Comparison of ENCODE assay signal across 13 cellular contexts in the genomic region with DNA sequence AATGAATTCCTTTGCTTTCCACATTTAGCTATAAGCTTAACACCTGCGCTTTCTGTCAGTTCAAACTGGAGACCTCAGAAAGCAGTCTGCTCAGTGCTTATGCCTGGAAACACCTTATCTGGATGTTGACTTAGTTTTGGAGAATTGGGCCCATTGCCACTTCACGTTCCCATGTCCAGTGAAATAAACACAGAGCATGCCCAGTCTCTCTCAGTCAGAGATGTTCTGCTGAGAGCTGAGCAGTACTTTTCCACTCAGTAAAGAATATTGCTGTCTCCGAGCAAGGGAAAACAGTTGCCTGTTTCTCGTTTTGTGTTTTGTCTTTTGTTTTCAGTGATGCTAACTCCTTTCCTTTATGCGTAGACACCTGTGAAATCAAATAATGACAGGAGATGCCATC.
DNase-seq lines count a peak whose midpoint lies in the region; ATAC-seq and TF ChIP-seq lines count a peak whose summit lies in the region.
"Had no signal": no experiment of that assay in that cellular context is flagged by ENCODE, and none has a peak within 500 bp of the region (broad histone marks: within the 10 kb centered on the region; RNA-seq: fewer than 3 reads in every experiment).

No MANE protein-coding gene starts in this region.

- no peaks in the 10 kb centered on the region for H3K9me3 ChIP-seq in left lung

- no peaks in the 10 kb centered on the region for H3K36me3 ChIP-seq in left lung

- H3K27ac Mint-ChIP-seq in activated CD4-positive, alpha-beta memory T cell treated with anti-CD3 and anti-CD28 coated beads, Interleukin-2, amount 10 ng/mL, durations not matched to agents 7 days and 5 days = no peak overlapping the region
- no peak overlapping the region for H3K27ac Mint-ChIP-seq in naive thymus-derived CD8-positive, alpha-beta T cell
- H3K27ac Mint-ChIP-seq: CD4-positive, CD25-positive, alpha-beta regulatory T cell; IgD-negative memory B cell had no signal

- no peaks in the 10 kb centered on the region for H3K36me3 Mint-ChIP-seq in activated CD4-positive, alpha-beta memory T cell treated with anti-CD3 and anti-CD28 coated beads, Interleukin-2, amount 10 ng/mL, durations not matched to agents 7 days and 5 days (ENCODE audit: low read depth)
- no peaks in the 10 kb centered on the region for H3K36me3 Mint-ChIP-seq in naive thymus-derived CD8-positive, alpha-beta T cell
- H3K36me3 Mint-ChIP-seq: CD4-positive, CD25-positive, alpha-beta regulatory T cell; IgD-negative memory B cell had no signal

- POLR2A ChIA-PET in activated CD4-positive, alpha-beta memory T cell treated with anti-CD3 and anti-CD28 coated beads, Interleukin-2, amount 10 ng/mL, durations not matched to agents 7 days and 5 days (lab: Charles Lee) = no interaction called here
- POLR2A ChIA-PET in naive thymus-derived CD8-positive, alpha-beta T cell (lab: Charles Lee) = no interaction called here

- intact Hi-C loops in left lung (cut with DNase I) = no loop called here
- intact Hi-C loops in sciatic nerve (cut with DNase I) = no loop called here

- peak; percentile 41 for DNase-seq in NCI-H2029 treated with DMSO at 0.1 percent for 48 hours (lab: John Stamatoyannopoulos, UW)
- DNase-seq in caudate nucleus (lab: John Stamatoyannopoulos, UW) = peak in 16 of 61 donors; percentile 10 to 91 (median 34)
- DNase-seq in left lung = no peak
- DNase-seq in sciatic nerve (ENCODE audit: low spot score) = no peak
- DNase-seq in GM10266 (ENCODE audit: extremely low spot score) = no peak
- no peak for DNase-seq in activated CD4-positive, alpha-beta memory T cell treated with anti-CD3 and anti-CD28 coated beads, Interleukin-2, amount 10 ng/mL, durations not matched to agents 7 days and 5 days
- DNase-seq in naive thymus-derived CD8-positive, alpha-beta T cell = no peak
- DNase-seq: activated CD4-positive, CD25-positive, alpha-beta regulatory T cell treated with anti-CD3 and anti-CD28 coated beads, Interleukin-2, amount 50 U/mL, for 72 hours; CD4-positive, CD25-positive, alpha-beta regulatory T cell; NCI-H526 had no signal

- TF ChIP-seq CTCF in left lung (IDR thresholded peaks at IDR 0.05) (no peak), GM10266 (IDR thresholded peaks at IDR 0.05; ENCODE audit: control insufficient read depth, insufficient read depth, low read depth, missing control alignments) (no peak)

- CTCF ChIA-PET in activated CD4-positive, alpha-beta memory T cell treated with anti-CD3 and anti-CD28 coated beads, Interleukin-2, amount 10 ng/mL, durations not matched to agents 7 days and 5 days (lab: Charles Lee) = no interaction called here

- H3K27ac ChIP-seq in caudate nucleus (ENCODE audit: low read depth, low read length) = peak overlapping the region; percentile 91
- H3K27ac ChIP-seq in left lung = peak overlapping the region in 1 of 2 donors; percentile 37

- no peaks in the 10 kb centered on the region for H3K27me3 Mint-ChIP-seq in activated CD4-positive, alpha-beta memory T cell treated with anti-CD3 and anti-CD28 coated beads, Interleukin-2, amount 10 ng/mL, durations not matched to agents 7 days and 5 days
- H3K27me3 Mint-ChIP-seq in naive thymus-derived CD8-positive, alpha-beta T cell = peaks cover 0 to 2% (median 0%) of the 10 kb centered on the region in 5 donors
- H3K27me3 Mint-ChIP-seq: CD4-positive, CD25-positive, alpha-beta regulatory T cell; central memory CD8-positive, alpha-beta T cell had no signal

- H3K27me3 ChIP-seq in left lung = peaks cover 0 to 8% of the 10 kb centered on the region in 2 donors

- H3K4me1 ChIP-seq in left lung = peaks cover 7 to 13% of the 10 kb centered on the region in 2 donors

- H3K4me3 ChIP-seq in left lung = peak overlapping the region in 1 of 2 donors; percentile 2

- H3K9me3 Mint-ChIP-seq in activated CD4-positive, alpha-beta memory T cell treated with anti-CD3 and anti-CD28 coated beads, Interleukin-2, amount 10 ng/mL, durations not matched to agents 7 days and 5 days = no peaks in the 10 kb centered on the region
- no peaks in the 10 kb centered on the region for H3K9me3 Mint-ChIP-seq in naive thymus-derived CD8-positive, alpha-beta T cell
- H3K9me3 Mint-ChIP-seq: CD4-positive, CD25-positive, alpha-beta regulatory T cell; central memory CD8-positive, alpha-beta T cell; IgD-negative memory B cell had no signal

- no peak overlapping the region for H3K4me3 Mint-ChIP-seq in activated CD4-positive, alpha-beta memory T cell treated with anti-CD3 and anti-CD28 coated beads, Interleukin-2, amount 10 ng/mL, durations not matched to agents 7 days and 5 days
- no peak overlapping the region for H3K4me3 Mint-ChIP-seq in naive thymus-derived CD8-positive, alpha-beta T cell
- H3K4me3 Mint-ChIP-seq: CD4-positive, CD25-positive, alpha-beta regulatory T cell; central memory CD8-positive, alpha-beta T cell; IgD-negative memory B cell had no signal

- peak; percentile 64 for ATAC-seq in left lung
- ATAC-seq in sciatic nerve = peak; percentile 83
- ATAC-seq in GM19467 (IDR thresholded peaks at IDR 0.05; ENCODE audit: unreplicated experiment) = no peak
- ATAC-seq in naive thymus-derived CD8-positive, alpha-beta T cell = no peak

- no peaks in the 10 kb centered on the region for H3K4me1 Mint-ChIP-seq in activated CD4-positive, alpha-beta memory T cell treated with anti-CD3 and anti-CD28 coated beads, Interleukin-2, amount 10 ng/mL, durations not matched to agents 7 days and 5 days
- H3K4me1 Mint-ChIP-seq in naive thymus-derived CD8-positive, alpha-beta T cell = no peaks in the 10 kb centered on the region
- H3K4me1 Mint-ChIP-seq: CD4-positive, CD25-positive, alpha-beta regulatory T cell; IgD-negative memory B cell had no signal

Comparison
In these comparisons a context has a peak if more than half of its experiments do, and no peak if none do; other contexts are left out.
1. ATAC-seq: peak in left lung (single experiment) and sciatic nerve (single experiment); none in GM19467 (single experiment) and naive thymus-derived CD8-positive, alpha-beta T cell (0 of 2).